In the genomic region with DNA sequence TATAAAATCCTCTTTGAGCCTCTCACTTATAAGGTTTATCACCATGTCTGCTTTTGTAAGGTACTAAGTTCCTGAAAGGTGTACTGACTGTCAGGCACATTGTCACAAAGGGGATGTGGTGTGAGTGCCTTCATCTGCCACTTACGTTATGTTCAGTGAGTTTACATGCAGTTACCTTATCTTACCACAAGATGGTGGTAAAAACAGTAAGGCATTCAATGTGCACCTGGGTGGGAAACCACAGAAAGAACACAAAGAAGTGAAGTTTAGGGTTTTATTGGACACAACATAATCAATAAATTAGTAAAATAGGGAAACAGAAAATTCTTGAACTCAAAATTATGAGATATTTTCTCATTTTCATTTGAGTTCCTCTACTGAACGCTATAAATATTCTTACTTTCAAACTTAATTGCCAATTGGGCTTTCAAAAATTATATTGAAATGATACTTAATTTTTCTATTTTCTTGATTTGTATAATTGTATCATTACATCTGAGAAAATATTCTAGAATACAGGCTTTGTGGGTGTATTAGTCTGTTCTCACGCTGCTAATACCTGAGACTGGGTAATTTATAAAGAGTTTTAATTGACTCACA, we compare ENCODE assay signal across 8 cellular contexts.
DNase-seq lines count a peak whose midpoint lies in the region; ATAC-seq and TF ChIP-seq lines count a peak whose summit lies in the region.

No MANE protein-coding gene starts in this region.

- CTCF ChIA-PET in AG04449 (lab: Yijun Ruan, JAX): interaction anchor here (0.7 kb wide), 1 partner anchor 10 kb away, joined by 3 read pairs; no protein-coding TSS in a partner anchor

- H3K27ac ChIP-seq in WERI-Rb-1 (no peak overlapping the region), right atrium auricular region (no peak overlapping the region)

- H3K9me3 ChIP-seq in WERI-Rb-1 (ENCODE audit: severe bottlenecking): no peaks in the 10 kb centered on the region
- H3K9me3 ChIP-seq in right atrium auricular region: no peaks in the 10 kb centered on the region

- H3K36me3 ChIP-seq in WERI-Rb-1 (no peaks in the 10 kb centered on the region), right atrium auricular region (no peaks in the 10 kb centered on the region)

- DNase-seq in AG04449 (ENCODE audit: low read depth, low spot score) (no peak), NCI-H1417 treated with DMSO at 0.1 percent for 48 hours (lab: John Stamatoyannopoulos, UW) (peak; percentile 16), WERI-Rb-1 (peak; percentile 20), right atrium auricular region (ENCODE audit: low spot score) (no peak), superior temporal gyrus (ENCODE audit: extremely low spot score) (peak; percentile 84)
- DNase-seq in activated naive CD4-positive, alpha-beta T cell treated with Interleukin-2 at 50 U/mL for 16 hours: no peak

- H3K4me3 ChIP-seq in AG04449 (ENCODE audit: low read depth, low read length): no peak overlapping the region
- H3K4me3 ChIP-seq in WERI-Rb-1 (ENCODE audit: low read depth, low read length): no peak overlapping the region
- H3K4me3 ChIP-seq in right atrium auricular region: no peak overlapping the region

- POLR2A ChIA-PET in AG04449 (lab: Yijun Ruan, JAX): no interaction called here

- ATAC-seq in GM18505 (IDR thresholded peaks at IDR 0.05; ENCODE audit: unreplicated experiment) (peak; percentile 98), HG02870 (IDR thresholded peaks at IDR 0.05; ENCODE audit: unreplicated experiment) (peak; percentile 97)

- H3K27me3 ChIP-seq in WERI-Rb-1 (ENCODE audit: insufficient read depth, low read depth, severe bottlenecking): no peaks in the 10 kb centered on the region
- H3K27me3 ChIP-seq in right atrium auricular region: no peaks in the 10 kb centered on the region

- TF ChIP-seq CTCF in AG04449 (IDR thresholded peaks at IDR 0.05; ENCODE audit: insufficient read depth, low read length, missing control alignments): peak; percentile 46
- peak; percentile 75 for TF ChIP-seq CTCF in WERI-Rb-1 (IDR thresholded peaks at IDR 0.05; ENCODE audit: low read depth, low read length)
- peak; percentile 53 to 75 for TF ChIP-seq CTCF in right atrium auricular region (IDR thresholded peaks at IDR 0.05)

- TF ChIP-seq POLR2A in GM18505 (IDR thresholded peaks at IDR 0.05; ENCODE audit: borderline replicate concordance, extremely low read depth, insufficient read depth, insufficient read length): no peak

- no peaks in the 10 kb centered on the region for H3K4me1 ChIP-seq in right atrium auricular region

Comparison
In these comparisons a context has a peak if more than half of its experiments do, and no peak if none do; other contexts are left out.
1. DNase-seq: peak in NCI-H1417 treated with DMSO at 0.1 percent for 48 hours (single experiment), WERI-Rb-1 (single experiment) and superior temporal gyrus (single experiment); none in AG04449 (single experiment), right atrium auricular region (single experiment) and activated naive CD4-positive, alpha-beta T cell treated with Interleukin-2 at 50 U/mL for 16 hours (single experiment).
2. Peak in every context shown above with its lines, with median percentiles within 50 percentile points of each other: CTCF ChIP-seq.